Comparison of ENCODE assay signal across 1 cellular context in genomic region chr1:197915797-197916686, GRCh38.
TF ChIP-seq lines count a peak whose summit lies in the region.

No MANE protein-coding gene starts in this region.

TF ChIP-seq in HepG2, 621 proteins besides CTCF, POLR2A, EP300 and RAD21 (continued from another document and continues in another):
- TF ChIP-seq THAP9 (CRISPR knock-in tag; IDR thresholded peaks at IDR 0.05; ENCODE audit: borderline replicate concordance) (no peak), KLF15 (CRISPR knock-in tag; IDR thresholded peaks at IDR 0.05; ENCODE audit: borderline replicate concordance) (0 out of 2 replicates have a peak, but pooled peaks have one; percentile 55), ZFP36L2 (CRISPR knock-in tag; IDR thresholded peaks at IDR 0.05) (no peak), ZNF572 (CRISPR knock-in tag; IDR thresholded peaks at IDR 0.05) (no peak), FIP1L1 (IDR thresholded peaks at IDR 0.05; ENCODE audit: borderline replicate concordance, insufficient read depth, low read depth, low read length) (0 out of 2 replicates have a peak, but pooled peaks have one; percentile 73), ZNF800 (CRISPR knock-in tag; IDR thresholded peaks at IDR 0.05) (peak; percentile 23; the same call in 1 of the 2 replicates), MTF1 (CRISPR knock-in tag; IDR thresholded peaks at IDR 0.05) (no peak), CEBPG (CRISPR knock-in tag; IDR thresholded peaks at IDR 0.05) (no peak), LCORL (IDR thresholded peaks at IDR 0.05) (no peak), LCORL (CRISPR knock-in tag; IDR thresholded peaks at IDR 0.05) (no peak), ZNF484 (CRISPR knock-in tag; IDR thresholded peaks at IDR 0.05; ENCODE audit: borderline replicate concordance, low read depth) (no peak), SYNCRIP (IDR thresholded peaks at IDR 0.05; ENCODE audit: insufficient read depth, low read depth, low read length) (no peak), CSRNP2 (CRISPR knock-in tag; conservative IDR thresholded peaks at IDR 0.05; ENCODE audit: low read depth) (no peak), ZNF614 (CRISPR knock-in tag; IDR thresholded peaks at IDR 0.05; ENCODE audit: borderline replicate concordance) (no peak), ZNF282 (IDR thresholded peaks at IDR 0.05; ENCODE audit: partially characterized antibody) (no peak), ZNF350 (CRISPR knock-in tag; IDR thresholded peaks at IDR 0.05; ENCODE audit: borderline replicate concordance, low read depth) (no peak), SOX6 (IDR thresholded peaks at IDR 0.05) (no peak), SOX6 (CRISPR knock-in tag; IDR thresholded peaks at IDR 0.05) (peak; percentile 23; the same call in 1 of the 2 replicates), BCLAF1 (IDR thresholded peaks at IDR 0.05) (no peak), TBL1XR1 (IDR thresholded peaks at IDR 0.05; ENCODE audit: borderline replicate concordance, low read length, partially characterized antibody) (no peak), E2F5 (CRISPR knock-in tag; conservative IDR thresholded peaks at IDR 0.05) (no peak), ZBTB34 (CRISPR knock-in tag; IDR thresholded peaks at IDR 0.05) (no peak), YEATS4 (CRISPR knock-in tag; IDR thresholded peaks at IDR 0.05; ENCODE audit: borderline replicate concordance) (no peak), MYC (CRISPR knock-in tag; IDR thresholded peaks at IDR 0.05; ENCODE audit: borderline replicate concordance) (peak; percentile 23; the same call in 1 of the 2 replicates), CENPT (CRISPR knock-in tag; IDR thresholded peaks at IDR 0.05; ENCODE audit: low read depth) (no peak), UBTF (CRISPR knock-in tag; IDR thresholded peaks at IDR 0.05) (peak; percentile 58), ZFP91 (CRISPR knock-in tag; IDR thresholded peaks at IDR 0.05; ENCODE audit: borderline replicate concordance) (0 out of 2 replicates have a peak, but pooled peaks have one; percentile 25), XRCC5 (optimal IDR thresholded peaks at IDR 0.05; ENCODE audit: low read length) (peak; percentile 61), ZNF766 (CRISPR knock-in tag; IDR thresholded peaks at IDR 0.05; ENCODE audit: borderline replicate concordance) (no peak), GABPB1 (CRISPR knock-in tag; IDR thresholded peaks at IDR 0.05) (peak; percentile 34; the same call in 1 of the 2 replicates), RBM39 (IDR thresholded peaks at IDR 0.05; ENCODE audit: low read depth, low read length, poor library complexity, severe bottlenecking) (peak; percentile 39), TFDP1 (CRISPR knock-in tag; IDR thresholded peaks at IDR 0.05; ENCODE audit: borderline replicate concordance) (peak; percentile 39; the same call in 1 of the 2 replicates), IRF1 (CRISPR knock-in tag; IDR thresholded peaks at IDR 0.05; ENCODE audit: low read depth) (no peak), ZNF782 (CRISPR knock-in tag; IDR thresholded peaks at IDR 0.05; ENCODE audit: borderline replicate concordance) (0 out of 2 replicates have a peak, but pooled peaks have one; percentile 43), GATAD2A (CRISPR knock-in tag; IDR thresholded peaks at IDR 0.05) (peak; percentile 33; the same call in 1 of the 2 replicates), POLR2AphosphoS5 (IDR thresholded peaks at IDR 0.05; ENCODE audit: low read depth, low read length) (no peak), ZNF598 (CRISPR knock-in tag; IDR thresholded peaks at IDR 0.05; ENCODE audit: borderline replicate concordance) (no peak), ZNF776 (CRISPR knock-in tag; IDR thresholded peaks at IDR 0.05) (no peak), SETDB1 (CRISPR knock-in tag; IDR thresholded peaks at IDR 0.05; ENCODE audit: borderline replicate concordance) (no peak), ZNF101 (CRISPR knock-in tag; IDR thresholded peaks at IDR 0.05; ENCODE audit: borderline replicate concordance, low read depth) (no peak), ZNF224 (CRISPR knock-in tag; IDR thresholded peaks at IDR 0.05) (no peak)
